Comparison of ENCODE assay signal across 1 cellular context in genomic region chr14:22875748-22876319, GRCh38.
TF ChIP-seq lines count a peak whose summit lies in the region.

No MANE protein-coding gene starts in this region.

TF ChIP-seq in HepG2, 621 proteins besides CTCF, POLR2A, EP300 and RAD21:
- TF ChIP-seq, protein P1, sequence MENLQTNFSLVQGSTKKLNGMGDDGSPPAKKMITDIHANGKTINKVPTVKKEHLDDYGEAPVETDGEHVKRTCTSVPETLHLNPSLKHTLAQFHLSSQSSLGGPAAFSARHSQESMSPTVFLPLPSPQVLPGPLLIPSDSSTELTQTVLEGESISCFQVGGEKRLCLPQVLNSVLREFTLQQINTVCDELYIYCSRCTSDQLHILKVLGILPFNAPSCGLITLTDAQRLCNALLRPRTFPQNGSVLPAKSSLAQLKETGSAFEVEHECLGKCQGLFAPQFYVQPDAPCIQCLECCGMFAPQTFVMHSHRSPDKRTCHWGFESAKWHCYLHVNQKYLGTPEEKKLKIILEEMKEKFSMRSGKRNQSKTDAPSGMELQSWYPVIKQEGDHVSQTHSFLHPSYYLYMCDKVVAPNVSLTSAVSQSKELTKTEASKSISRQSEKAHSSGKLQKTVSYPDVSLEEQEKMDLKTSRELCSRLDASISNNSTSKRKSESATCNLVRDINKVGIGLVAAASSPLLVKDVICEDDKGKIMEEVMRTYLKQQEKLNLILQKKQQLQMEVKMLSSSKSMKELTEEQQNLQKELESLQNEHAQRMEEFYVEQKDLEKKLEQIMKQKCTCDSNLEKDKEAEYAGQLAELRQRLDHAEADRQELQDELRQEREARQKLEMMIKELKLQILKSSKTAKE (CRISPR knock-in tag; IDR thresholded peaks at IDR 0.05; ENCODE audit: borderline replicate concordance) = no peak
- TF ChIP-seq RBFOX2 (IDR thresholded peaks at IDR 0.05; ENCODE audit: low read depth, low read length) (peak; percentile 39; the same call in 1 of the 2 replicates), ZBTB7A (CRISPR knock-in tag; IDR thresholded peaks at IDR 0.05) (peak; percentile 63; the same call in 1 of the 2 replicates), HNRNPL (IDR thresholded peaks at IDR 0.05; ENCODE audit: low read depth, low read length) (0 out of 2 replicates have a peak, but pooled peaks have one; percentile 2), ZNF776 (CRISPR knock-in tag; IDR thresholded peaks at IDR 0.05) (peak; percentile 30; the same call in 1 of the 2 replicates), TARDBP (CRISPR knock-in tag; IDR thresholded peaks at IDR 0.05) (no peak), MXD1 (CRISPR knock-in tag; IDR thresholded peaks at IDR 0.05) (0 out of 2 replicates have a peak, but pooled peaks have one; percentile 15), HES4 (CRISPR knock-in tag; IDR thresholded peaks at IDR 0.05; ENCODE audit: borderline replicate concordance) (0 out of 2 replicates have a peak, but pooled peaks have one; percentile 39)
- TF ChIP-seq, protein P2, sequence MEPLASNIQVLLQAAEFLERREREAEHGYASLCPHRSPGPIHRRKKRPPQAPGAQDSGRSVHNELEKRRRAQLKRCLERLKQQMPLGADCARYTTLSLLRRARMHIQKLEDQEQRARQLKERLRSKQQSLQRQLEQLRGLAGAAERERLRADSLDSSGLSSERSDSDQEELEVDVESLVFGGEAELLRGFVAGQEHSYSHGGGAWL (CRISPR knock-in tag; IDR thresholded peaks at IDR 0.05) = 0 out of 2 replicates have a peak, but pooled peaks have one; percentile 18
